In genomic region chr20:20491110-20491783, GRCh38 we compare ENCODE assay signal across 13 cellular contexts.
DNase-seq lines count a peak whose midpoint lies in the region; ATAC-seq, FAIRE-seq and TF ChIP-seq lines count a peak whose summit lies in the region.
"Had no signal": no experiment of that assay in that cellular context is flagged by ENCODE, and none has a peak within 500 bp of the region (broad histone marks: within the 10 kb centered on the region; RNA-seq: fewer than 3 reads in every experiment).

No MANE protein-coding gene starts in this region.

- TF ChIP-seq CTCF in AG09309 (IDR thresholded peaks at IDR 0.05; ENCODE audit: control insufficient read depth, insufficient read depth, low read depth, low read length, missing control alignments) = no peak
- no peak for TF ChIP-seq CTCF in fibroblast of the aortic adventitia (IDR thresholded peaks at IDR 0.05; ENCODE audit: insufficient read depth, low read length)

- DNase-seq in AG09309 (ENCODE audit: low read depth) (peak; percentile 24), GM18507 (ENCODE audit: extremely low spot score, insufficient read length, low read depth) (no peak), fibroblast of the aortic adventitia (ENCODE audit: low read depth) (peak; percentile 58), MV-4-11 (lab: John Stamatoyannopoulos, UW) (no peak), HUDEP-2 (lab: John Stamatoyannopoulos, UW; ENCODE audit: unreplicated experiment in 76 of 76) (no peak)
- no peak for DNase-seq in activated T-helper 1 cell treated with anti-CD3 and anti-CD28 coated beads, Interleukin-12 subunit alpha, Interleukin-12 subunit beta, Interleukin-2, Interleukin-4 antibody, amounts not matched to agents 30 ng/mL and 10 ng/mL and 1 ng/mL, durations not matched to agents 14 hours and 24 hours and 36 hours (ENCODE audit: low spot score)
- DNase-seq: activated effector memory CD4-positive, alpha-beta T cell treated with anti-CD3 and anti-CD28 coated beads, Interleukin-2, amount 50 U/mL, for 16 hours; CD4-positive, alpha-beta T cell; NCI-H2029 treated with DMSO at 0.1 percent for 48 hours had no signal

- intact Hi-C loops in activated T-helper 1 cell treated with anti-CD3 and anti-CD28 coated beads, Interleukin-12 subunit alpha, Interleukin-12 subunit beta, Interleukin-2, Interleukin-4 antibody, amounts not matched to agents 30 ng/mL and 10 ng/mL and 1 ng/mL, durations not matched to agents 14 hours and 24 hours and 36 hours (cut with micrococcal nuclease) = loop anchor here (1.0 to 10.0 kb wide), 14 partner anchors 10 to 1058 kb away; partner anchors contain the start of genes CFAP61, CRNKL1, NAA20 and RALGAPA2

- peaks cover 41% of the 10 kb centered on the region for H3K36me3 Mint-ChIP-seq in activated T-helper 1 cell treated with anti-CD3 and anti-CD28 coated beads, Interleukin-12 subunit alpha, Interleukin-12 subunit beta, Interleukin-2, Interleukin-4 antibody, amounts not matched to agents 30 ng/mL and 10 ng/mL and 1 ng/mL, durations not matched to agents 14 hours and 24 hours and 36 hours (ENCODE audit: low read depth)

- ATAC-seq in HG02938 (IDR thresholded peaks at IDR 0.05; ENCODE audit: unreplicated experiment) (no peak), HG03039 (IDR thresholded peaks at IDR 0.05; ENCODE audit: unreplicated experiment) (no peak)
- ATAC-seq: naive thymus-derived CD4-positive, alpha-beta T cell had no signal

- H3K27ac Mint-ChIP-seq in activated T-helper 1 cell treated with anti-CD3 and anti-CD28 coated beads, Interleukin-12 subunit alpha, Interleukin-12 subunit beta, Interleukin-2, Interleukin-4 antibody, amounts not matched to agents 30 ng/mL and 10 ng/mL and 1 ng/mL, durations not matched to agents 14 hours and 24 hours and 36 hours = peak overlapping the region; percentile 98
- H3K27ac Mint-ChIP-seq: CD4-positive, alpha-beta T cell had no signal

- FAIRE-seq in GM18507 (lab: Jason Lieb, UNC) = peak; percentile 67

- no peaks in the 10 kb centered on the region for H3K27me3 Mint-ChIP-seq in activated T-helper 1 cell treated with anti-CD3 and anti-CD28 coated beads, Interleukin-12 subunit alpha, Interleukin-12 subunit beta, Interleukin-2, Interleukin-4 antibody, amounts not matched to agents 30 ng/mL and 10 ng/mL and 1 ng/mL, durations not matched to agents 14 hours and 24 hours and 36 hours (ENCODE audit: insufficient read depth)
- H3K27me3 Mint-ChIP-seq: CD4-positive, alpha-beta T cell; naive thymus-derived CD4-positive, alpha-beta T cell had no signal

- peaks cover 76% of the 10 kb centered on the region for H3K4me1 Mint-ChIP-seq in activated T-helper 1 cell treated with anti-CD3 and anti-CD28 coated beads, Interleukin-12 subunit alpha, Interleukin-12 subunit beta, Interleukin-2, Interleukin-4 antibody, amounts not matched to agents 30 ng/mL and 10 ng/mL and 1 ng/mL, durations not matched to agents 14 hours and 24 hours and 36 hours (ENCODE audit: low read depth)

- peak overlapping the region; percentile 83 for H3K4me3 Mint-ChIP-seq in activated T-helper 1 cell treated with anti-CD3 and anti-CD28 coated beads, Interleukin-12 subunit alpha, Interleukin-12 subunit beta, Interleukin-2, Interleukin-4 antibody, amounts not matched to agents 30 ng/mL and 10 ng/mL and 1 ng/mL, durations not matched to agents 14 hours and 24 hours and 36 hours
- H3K4me3 Mint-ChIP-seq: CD4-positive, alpha-beta T cell had no signal

- H3K4me3 ChIP-seq in AG09309 (ENCODE audit: control insufficient read depth, low read depth, low read length) (no peak overlapping the region), fibroblast of the aortic adventitia (ENCODE audit: low read depth, low read length) (no peak overlapping the region)
- H3K4me3 ChIP-seq: smooth muscle cell had no signal

- peaks cover 5% of the 10 kb centered on the region for H3K9me3 Mint-ChIP-seq in activated T-helper 1 cell treated with anti-CD3 and anti-CD28 coated beads, Interleukin-12 subunit alpha, Interleukin-12 subunit beta, Interleukin-2, Interleukin-4 antibody, amounts not matched to agents 30 ng/mL and 10 ng/mL and 1 ng/mL, durations not matched to agents 14 hours and 24 hours and 36 hours
- H3K9me3 Mint-ChIP-seq: CD4-positive, alpha-beta T cell had no signal

Comparison
In these comparisons a context has a peak if more than half of its experiments do, and no peak if none do; other contexts are left out.
1. DNase-seq: peak in AG09309 (single experiment) and fibroblast of the aortic adventitia (single experiment); none in GM18507 (single experiment), activated T-helper 1 cell treated with anti-CD3 and anti-CD28 coated beads, Interleukin-12 subunit alpha, Interleukin-12 subunit beta, Interleukin-2, Interleukin-4 antibody, amounts not matched to agents 30 ng/mL and 10 ng/mL and 1 ng/mL, durations not matched to agents 14 hours and 24 hours and 36 hours (single experiment), MV-4-11 (single experiment) and HUDEP-2 (0 of 76).